ENCODE assay signal across 14 cellular contexts in the genomic region with DNA sequence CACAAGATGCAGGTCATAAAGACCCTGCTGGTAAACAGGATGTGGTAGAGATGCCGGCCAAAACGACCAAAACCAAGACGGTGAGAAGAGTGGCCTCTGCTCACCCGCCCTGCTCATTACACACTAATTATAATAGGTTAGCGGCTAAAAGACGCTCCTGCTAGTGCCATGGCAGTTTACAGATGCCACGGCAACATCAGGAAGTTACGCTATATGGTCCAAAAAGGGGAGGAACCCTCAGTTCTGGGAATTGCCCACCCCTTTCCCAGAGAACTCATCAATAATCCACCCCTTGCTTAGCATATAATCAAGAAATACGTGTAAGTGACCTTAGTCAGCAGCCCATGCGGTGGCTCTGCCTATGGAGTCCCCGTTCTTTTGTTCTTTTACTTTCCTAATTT. TPM values are rescaled to one million over a fixed set of nuclear protein-coding genes. Genes with fewer than 3 reads are reported as not detected.
DNase-seq lines count a peak whose midpoint lies in the region; ATAC-seq and TF ChIP-seq lines count a peak whose summit lies in the region.
"Had no signal": no experiment of that assay in that cellular context is flagged by ENCODE, and none has a peak within 500 bp of the region (broad histone marks: within the 10 kb centered on the region; RNA-seq: fewer than 3 reads in every experiment).

No MANE protein-coding gene starts in this region.

- H3K4ac ChIP-seq in mesendoderm (ENCODE audit: low read depth, low read length) = no peak overlapping the region

- no peaks in the 10 kb centered on the region for H3K9me3 Mint-ChIP-seq in activated T-cell treated with anti-CD3 and anti-CD28 coated beads, Interleukin-2, amount 50 U/mL, for 72 hours
- H3K9me3 Mint-ChIP-seq in activated naive CD8-positive, alpha-beta T cell treated with anti-CD3 and anti-CD28 coated beads for 36 hours = no peaks in the 10 kb centered on the region
- no peaks in the 10 kb centered on the region for H3K9me3 Mint-ChIP-seq in stimulated activated memory B cell treated with anti-CD40 and anti-IgM and Interleukin-4, amounts not matched to agents 10 μg/mL and 1 μg/mL and 100 μg/mL, for 72 hours

- no peak overlapping the region for H3K56ac ChIP-seq in mesendoderm (ENCODE audit: low read length)

- peak; percentile 75 to 81 for ATAC-seq in activated T-cell treated with anti-CD3 and anti-CD28 coated beads, Interleukin-2, amount 50 U/mL, for 72 hours (replicated peaks in 1 of 2)
- ATAC-seq in stimulated activated memory B cell treated with anti-CD40 and anti-IgM and Interleukin-4, amounts not matched to agents 10 μg/mL and 1 μg/mL and 100 μg/mL, for 72 hours = no peak
- no peak for ATAC-seq in HG03565 (IDR thresholded peaks at IDR 0.05; ENCODE audit: unreplicated experiment)

- no peak overlapping the region for H2BK15ac ChIP-seq in mesendoderm (replicated peaks; ENCODE audit: low read depth)

- H3K36me3 ChIP-seq in OCI-LY3 (replicated peaks; ENCODE audit: low read depth, low read length) (no peaks in the 10 kb centered on the region), H7 (replicated peaks; ENCODE audit: control insufficient read depth, insufficient read depth, low read length) (no peaks in the 10 kb centered on the region), mesendoderm (ENCODE audit: control insufficient read depth, insufficient read depth, low read length) (no peaks in the 10 kb centered on the region)

- H3K4me2 ChIP-seq in OCI-LY3 (ENCODE audit: low read length) (peak overlapping the region; percentile 43), mesendoderm (ENCODE audit: low read length) (no peak overlapping the region)

- no peak overlapping the region for H3K27ac ChIP-seq in OCI-LY3 (ENCODE audit: low read length)
- no peak overlapping the region for H3K27ac ChIP-seq in mesendoderm (ENCODE audit: low read depth, low read length)

- H3K79me1 ChIP-seq in mesendoderm (ENCODE audit: low read length) = no peaks in the 10 kb centered on the region

- H3K4me3 ChIP-seq in OCI-LY3 (ENCODE audit: low read length) = peak overlapping the region; percentile 28; the same call in 1 of the 2 replicates
- no peak overlapping the region for H3K4me3 ChIP-seq in H7 (ENCODE audit: insufficient read depth, low read depth, low read length)
- H3K4me3 ChIP-seq in mesendoderm (ENCODE audit: low read length) = no peak overlapping the region

- no peaks in the 10 kb centered on the region for H4K20me1 ChIP-seq in OCI-LY3 (ENCODE audit: insufficient read depth, low read length)

- H3K36me3 Mint-ChIP-seq in activated T-cell treated with anti-CD3 and anti-CD28 coated beads, Interleukin-2, amount 50 U/mL, for 72 hours (ENCODE audit: insufficient read depth in 2 of 2) = no peaks in the 10 kb centered on the region
- no peaks in the 10 kb centered on the region for H3K36me3 Mint-ChIP-seq in activated naive CD8-positive, alpha-beta T cell treated with anti-CD3 and anti-CD28 coated beads for 36 hours
- no peaks in the 10 kb centered on the region for H3K36me3 Mint-ChIP-seq in stimulated activated memory B cell treated with anti-CD40 and anti-IgM and Interleukin-4, amounts not matched to agents 10 μg/mL and 1 μg/mL and 100 μg/mL, for 72 hours

- no peaks in the 10 kb centered on the region for H3K4me1 ChIP-seq in OCI-LY3 (ENCODE audit: low read length)
- no peaks in the 10 kb centered on the region for H3K4me1 ChIP-seq in mesendoderm (ENCODE audit: control insufficient read depth, low read depth, low read length)

- H3K9me3 ChIP-seq in OCI-LY3 (ENCODE audit: insufficient read depth, low read length) = no peaks in the 10 kb centered on the region

- H3K23ac ChIP-seq in mesendoderm (ENCODE audit: low read length) = no peak overlapping the region

- no peak for DNase-seq in activated T-cell treated with anti-CD3 and anti-CD28 coated beads, Interleukin-2, amount 50 U/mL, for 72 hours
- no peak for DNase-seq in activated T-cell treated with anti-CD3 and anti-CD28 coated beads for 4 hours
- no peak for DNase-seq in activated naive CD8-positive, alpha-beta T cell treated with anti-CD3 and anti-CD28 coated beads for 36 hours
- DNase-seq in H7 = no peak
- DNase-seq in mesendoderm = no peak
- DNase-seq: activated CD4-positive, CD25-positive, alpha-beta regulatory T cell; cortex of kidney; NCI-H1105; NCI-H510A; SHP77 treated with DMSO at 0.1 percent for 48 hours had no signal

- no peak overlapping the region for H2AK5ac ChIP-seq in mesendoderm (ENCODE audit: low read length)

- H3K27ac Mint-ChIP-seq in activated T-cell treated with anti-CD3 and anti-CD28 coated beads, Interleukin-2, amount 50 U/mL, for 72 hours = no peak overlapping the region
- no peak overlapping the region for H3K27ac Mint-ChIP-seq in activated naive CD8-positive, alpha-beta T cell treated with anti-CD3 and anti-CD28 coated beads for 36 hours
- H3K27ac Mint-ChIP-seq in stimulated activated memory B cell treated with anti-CD40 and anti-IgM and Interleukin-4, amounts not matched to agents 10 μg/mL and 1 μg/mL and 100 μg/mL, for 72 hours = no peak overlapping the region
- H3K27ac Mint-ChIP-seq: progenitor cell of endocrine pancreas had no signal

- no peak overlapping the region for H4K8ac ChIP-seq in mesendoderm (ENCODE audit: low read depth, low read length)

- no peak for TF ChIP-seq CTCF in OCI-LY3 (IDR thresholded peaks at IDR 0.05; ENCODE audit: low read depth, low read length)

- H3K9ac ChIP-seq in OCI-LY3 (ENCODE audit: low read length) (no peak overlapping the region), mesendoderm (ENCODE audit: low read length) (no peak overlapping the region)

- H2BK5ac ChIP-seq in mesendoderm (ENCODE audit: low read length) = no peak overlapping the region

- H3K79me2 ChIP-seq in OCI-LY3 (ENCODE audit: low read length) (no peaks in the 10 kb centered on the region), mesendoderm (ENCODE audit: control insufficient read depth, insufficient read depth, low read length) (no peaks in the 10 kb centered on the region)

- no peaks in the 10 kb centered on the region for H3K4me1 Mint-ChIP-seq in activated T-cell treated with anti-CD3 and anti-CD28 coated beads, Interleukin-2, amount 50 U/mL, for 72 hours (ENCODE audit: low read depth)
- peaks cover 4% of the 10 kb centered on the region for H3K4me1 Mint-ChIP-seq in activated naive CD8-positive, alpha-beta T cell treated with anti-CD3 and anti-CD28 coated beads for 36 hours
- H3K4me1 Mint-ChIP-seq in stimulated activated memory B cell treated with anti-CD40 and anti-IgM and Interleukin-4, amounts not matched to agents 10 μg/mL and 1 μg/mL and 100 μg/mL, for 72 hours = peaks cover 11% of the 10 kb centered on the region

- H3K18ac ChIP-seq in mesendoderm (ENCODE audit: low read length) = no peak overlapping the region

- H3K27me3 ChIP-seq in OCI-LY3 (ENCODE audit: low read depth, low read length) (peaks cover 8% of the 10 kb centered on the region; the same call in 1 of the 2 replicates), H7 (ENCODE audit: control insufficient read depth, insufficient read depth, low read length) (no peaks in the 10 kb centered on the region), mesendoderm (ENCODE audit: insufficient read depth, low read length, poor library complexity) (no peaks in the 10 kb centered on the region)

- H2AFZ ChIP-seq in OCI-LY3 (ENCODE audit: low read depth, low read length) = no peak overlapping the region; the same call in 1 of the 2 replicates

- H3K4me3 Mint-ChIP-seq in activated T-cell treated with anti-CD3 and anti-CD28 coated beads, Interleukin-2, amount 50 U/mL, for 72 hours = peak overlapping the region; percentile 63 to 76
- H3K4me3 Mint-ChIP-seq in activated naive CD8-positive, alpha-beta T cell treated with anti-CD3 and anti-CD28 coated beads for 36 hours = peak overlapping the region; percentile 40
- peak overlapping the region; percentile 27 for H3K4me3 Mint-ChIP-seq in stimulated activated memory B cell treated with anti-CD40 and anti-IgM and Interleukin-4, amounts not matched to agents 10 μg/mL and 1 μg/mL and 100 μg/mL, for 72 hours

- WGBS in mesendoderm (ENCODE audit: extremely low coverage, insufficient coverage, low lambda C conversion rate) = no CpG with 5 or more reads among the region's 11 CpGs

- H4K5ac ChIP-seq in mesendoderm (ENCODE audit: low read length) = no peak overlapping the region

- no peak overlapping the region for H2BK120ac ChIP-seq in mesendoderm (ENCODE audit: low read depth, low read length)

- no peaks in the 10 kb centered on the region for H3K27me3 Mint-ChIP-seq in activated T-cell treated with anti-CD3 and anti-CD28 coated beads, Interleukin-2, amount 50 U/mL, for 72 hours (ENCODE audit: low read depth)
- H3K27me3 Mint-ChIP-seq in activated naive CD8-positive, alpha-beta T cell treated with anti-CD3 and anti-CD28 coated beads for 36 hours = peaks cover 11% of the 10 kb centered on the region
- peaks cover 72% of the 10 kb centered on the region for H3K27me3 Mint-ChIP-seq in stimulated activated memory B cell treated with anti-CD40 and anti-IgM and Interleukin-4, amounts not matched to agents 10 μg/mL and 1 μg/mL and 100 μg/mL, for 72 hours

RNA-seq across cellular contexts. Expression of a gene that starts 17.6 kb away (rescaled TPM):
- not detected for total RNA-seq in activated T-cell treated with anti-CD3 and anti-CD28 coated beads, Interleukin-2, amount 50 U/mL, for 72 hours
- not detected for total RNA-seq in activated naive CD8-positive, alpha-beta T cell treated with anti-CD3 and anti-CD28 coated beads for 36 hours
- total RNA-seq in H7 (2014; rRNA removed; shearing (Covaris generic)) = 2.1 TPM in 2 replicates
- not detected for polyA plus RNA-seq in mesendoderm (2013, experiment 1 of 2)
- not detected for polyA plus RNA-seq in mesendoderm (2013, experiment 2 of 2)
- total RNA-seq: progenitor cell of endocrine pancreas had no signal

RNA-seq across cellular contexts. Expression of a gene that starts 36.7 kb away (rescaled TPM):
- 10 to 100 TPM; 10.2 to 11.8 TPM for total RNA-seq in activated T-cell treated with anti-CD3 and anti-CD28 coated beads, Interleukin-2, amount 50 U/mL, for 72 hours
- total RNA-seq in activated naive CD8-positive, alpha-beta T cell treated with anti-CD3 and anti-CD28 coated beads for 36 hours = 10 to 100 TPM; 49.7 to 52.1 TPM
- total RNA-seq in H7 (2014; rRNA removed; shearing (Covaris generic)) = 32.6 and 41.4 TPM in 2 replicates
- 11.4 TPM for polyA plus RNA-seq in mesendoderm (2013, experiment 1 of 2)
- 12.4 TPM for polyA plus RNA-seq in mesendoderm (2013, experiment 2 of 2)

RNA-seq across cellular contexts. Expression of a gene that starts 51.3 kb away (rescaled TPM):
- 10 to 100 TPM; 36.0 to 47.2 TPM for total RNA-seq in activated T-cell treated with anti-CD3 and anti-CD28 coated beads, Interleukin-2, amount 50 U/mL, for 72 hours
- total RNA-seq in activated naive CD8-positive, alpha-beta T cell treated with anti-CD3 and anti-CD28 coated beads for 36 hours = 10 to 100 TPM; 47.6 to 48.5 TPM
- total RNA-seq in H7 (2014; rRNA removed; shearing (Covaris generic)) = 49.1 and 57.0 TPM in 2 replicates
- 34.7 TPM for polyA plus RNA-seq in mesendoderm (2013, experiment 1 of 2)
- polyA plus RNA-seq in mesendoderm (2013, experiment 2 of 2) = 34.4 TPM

Comparison
In these comparisons a context has a peak if more than half of its experiments do, and no peak if none do; other contexts are left out.
1. ATAC-seq: peak in activated T-cell treated with anti-CD3 and anti-CD28 coated beads, Interleukin-2, amount 50 U/mL, for 72 hours (2 of 2); none in stimulated activated memory B cell treated with anti-CD40 and anti-IgM and Interleukin-4, amounts not matched to agents 10 μg/mL and 1 μg/mL and 100 μg/mL, for 72 hours (single experiment) and HG03565 (single experiment).
2. Peak in every context shown above with its lines, with median percentiles within 50 percentile points of each other: H3K4me3 Mint-ChIP-seq.